Comparison of ENCODE assay signal across 34 cellular contexts in genomic region chr10:90822508-90822907, GRCh38. TPM values are rescaled to one million over a fixed set of nuclear protein-coding genes. Genes with fewer than 3 reads are reported as not detected.
"Had no signal": no experiment of that assay in that cellular context is flagged by ENCODE, and none has a peak within 500 bp of the region (broad histone marks: within the 10 kb centered on the region; RNA-seq: fewer than 3 reads in every experiment).

No MANE protein-coding gene starts in this region.

- H3K36me3 Mint-ChIP-seq: activated CD4-positive, alpha-beta memory T cell treated with anti-CD3 and anti-CD28 coated beads for 36 hours; activated naive CD4-positive, alpha-beta T cell treated with anti-CD3 and anti-CD28 coated beads, Interleukin-2, amount 10 ng/mL, durations not matched to agents 7 days and 5 days; activated naive CD8-positive, alpha-beta T cell treated with anti-CD3 and anti-CD28 coated beads, Interleukin-2, amount 10 ng/mL, durations not matched to agents 7 days and 5 days had no signal

- H3K27ac ChIP-seq: brain microvascular endothelial cell, coronary artery, dorsolateral prefrontal cortex, foreskin keratinocyte, gastrocnemius medialis, heart left ventricle, WERI-Rb-1 had no signal

- H3K4me1 Mint-ChIP-seq: activated CD4-positive, alpha-beta T cell treated with anti-CD3 and anti-CD28 coated beads for 36 hours; activated CD4-positive, alpha-beta T cell treated with anti-CD3 and anti-CD28 coated beads, Interleukin-2, amount 10 ng/mL, durations not matched to agents 24 days and 14 days; activated naive CD4-positive, alpha-beta T cell treated with anti-CD3 and anti-CD28 coated beads, Interleukin-2, amount 10 ng/mL, durations not matched to agents 7 days and 5 days; activated naive CD8-positive, alpha-beta T cell treated with anti-CD3 and anti-CD28 coated beads, Interleukin-2, amount 10 ng/mL, durations not matched to agents 7 days and 5 days; central memory CD8-positive, alpha-beta T cell; endodermal cell; T-helper 17 cell had no signal

- H3K4me3 Mint-ChIP-seq: activated CD4-positive, alpha-beta memory T cell treated with anti-CD3 and anti-CD28 coated beads for 36 hours; activated CD4-positive, alpha-beta T cell treated with anti-CD3 and anti-CD28 coated beads for 36 hours; activated CD4-positive, alpha-beta T cell treated with anti-CD3 and anti-CD28 coated beads, Interleukin-2, amount 10 ng/mL, durations not matched to agents 24 days and 14 days; activated CD8-positive, alpha-beta T cell treated with anti-CD3 and anti-CD28 coated beads, Interleukin-2, amount 10 ng/mL, durations not matched to agents 7 days and 5 days; activated naive CD4-positive, alpha-beta T cell treated with anti-CD3 and anti-CD28 coated beads, Interleukin-2, amount 10 ng/mL, durations not matched to agents 7 days and 5 days; activated naive CD8-positive, alpha-beta T cell treated with anti-CD3 and anti-CD28 coated beads, Interleukin-2, amount 10 ng/mL, durations not matched to agents 7 days and 5 days; activated T-cell treated with anti-CD3 and anti-CD28 coated beads, Interleukin-2, amount 50 U/mL, for 24 hours; activated T-cell treated with anti-CD3 and anti-CD28 coated beads, Interleukin-2, amount 50 U/mL, for 72 hours; central memory CD8-positive, alpha-beta T cell; dendritic cell treated with granulocyte-macrophage colony-stimulating factor and Interleukin-4, amounts not matched to agents 40 ng/mL and 50 ng/mL, for 4 days; endodermal cell; T-helper 17 cell; T-helper 2 cell treated with Interferon-gamma antibody and Interleukin-4, amounts not matched to agents 5 μg/mL and 100 μg/mL, for 36 hours had no signal

- H3K27me3 ChIP-seq: brain microvascular endothelial cell, foreskin keratinocyte, gastrocnemius medialis had no signal

- H3K27ac Mint-ChIP-seq: activated CD4-positive, alpha-beta memory T cell treated with anti-CD3 and anti-CD28 coated beads for 36 hours; activated CD4-positive, alpha-beta T cell treated with anti-CD3 and anti-CD28 coated beads for 36 hours; activated CD4-positive, alpha-beta T cell treated with anti-CD3 and anti-CD28 coated beads, Interleukin-2, amount 10 ng/mL, durations not matched to agents 24 days and 14 days; activated CD8-positive, alpha-beta T cell treated with anti-CD3 and anti-CD28 coated beads, Interleukin-2, amount 10 ng/mL, durations not matched to agents 7 days and 5 days; activated naive CD4-positive, alpha-beta T cell treated with anti-CD3 and anti-CD28 coated beads, Interleukin-2, amount 10 ng/mL, durations not matched to agents 7 days and 5 days; activated naive CD4-positive, alpha-beta T cell treated with anti-CD3 and anti-CD28 coated beads, Interleukin-2, amount 50 U/mL, for 72 hours; activated naive CD8-positive, alpha-beta T cell treated with anti-CD3 and anti-CD28 coated beads, Interleukin-2, amount 10 ng/mL, durations not matched to agents 7 days and 5 days; activated T-cell treated with anti-CD3 and anti-CD28 coated beads, Interleukin-2, amount 50 U/mL, for 24 hours; activated T-cell treated with anti-CD3 and anti-CD28 coated beads, Interleukin-2, amount 50 U/mL, for 72 hours; dendritic cell treated with granulocyte-macrophage colony-stimulating factor and Interleukin-4, amounts not matched to agents 40 ng/mL and 50 ng/mL, for 4 days; endodermal cell; T-helper 17 cell; T-helper 2 cell treated with Interferon-gamma antibody and Interleukin-4, amounts not matched to agents 5 μg/mL and 100 μg/mL, for 36 hours had no signal

- H3K9me3 Mint-ChIP-seq: activated CD4-positive, alpha-beta T cell treated with anti-CD3 and anti-CD28 coated beads, Interleukin-2, amount 10 ng/mL, durations not matched to agents 24 days and 14 days; activated naive CD4-positive, alpha-beta T cell treated with anti-CD3 and anti-CD28 coated beads, Interleukin-2, amount 10 ng/mL, durations not matched to agents 7 days and 5 days; activated naive CD8-positive, alpha-beta T cell treated with anti-CD3 and anti-CD28 coated beads, Interleukin-2, amount 10 ng/mL, durations not matched to agents 7 days and 5 days; T-helper 2 cell treated with Interferon-gamma antibody and Interleukin-4, amounts not matched to agents 5 μg/mL and 100 μg/mL, for 36 hours had no signal

- H3K4me3 ChIP-seq: coronary artery, dorsolateral prefrontal cortex, gastrocnemius medialis, heart left ventricle had no signal

- H3K4me1 ChIP-seq: gastrocnemius medialis, heart left ventricle had no signal

- ATAC-seq: activated CD4-positive, alpha-beta T cell treated with anti-CD3 and anti-CD28 coated beads for 36 hours; activated CD8-positive, alpha-beta T cell treated with anti-CD3 and anti-CD28 coated beads, Interleukin-2, amount 10 ng/mL, durations not matched to agents 7 days and 5 days; activated naive CD4-positive, alpha-beta T cell treated with anti-CD3 and anti-CD28 coated beads, Interleukin-2, amount 50 U/mL, for 72 hours; activated T-cell treated with anti-CD3 and anti-CD28 coated beads, Interleukin-2, amount 50 U/mL, for 72 hours; esophagus mucosa; foreskin keratinocyte; gastrocnemius medialis; heart left ventricle; T-helper 17 cell had no signal

- DNase-seq: activated CD4-positive, alpha-beta memory T cell treated with anti-CD3 and anti-CD28 coated beads for 36 hours; activated CD4-positive, alpha-beta T cell treated with anti-CD3 and anti-CD28 coated beads for 36 hours; activated CD4-positive, alpha-beta T cell treated with anti-CD3 and anti-CD28 coated beads, Interleukin-2, amount 10 ng/mL, durations not matched to agents 24 days and 14 days; activated CD4-positive, CD25-positive, alpha-beta regulatory T cell; activated CD4-positive, CD25-positive, alpha-beta regulatory T cell treated with anti-CD3 and anti-CD28 coated beads, Interleukin-2, amount 50 U/mL, for 72 hours; activated CD8-positive, alpha-beta memory T cell treated with anti-CD3 and anti-CD28 coated beads, Interleukin-2, amount 50 U/mL, for 48 hours; activated CD8-positive, alpha-beta T cell treated with anti-CD3 and anti-CD28 coated beads, Interleukin-2, amount 10 ng/mL, durations not matched to agents 7 days and 5 days; activated gamma-delta T cell; activated naive CD4-positive, alpha-beta T cell; activated naive CD4-positive, alpha-beta T cell treated with anti-CD3 and anti-CD28 coated beads, Interleukin-2, amount 10 ng/mL, durations not matched to agents 7 days and 5 days; activated naive CD8-positive, alpha-beta T cell treated with anti-CD3 and anti-CD28 coated beads, Interleukin-2, amount 10 ng/mL, durations not matched to agents 7 days and 5 days; activated T-cell treated with anti-CD3 and anti-CD28 coated beads for 4 hours; activated T-cell treated with anti-CD3 and anti-CD28 coated beads, Interleukin-2, amount 50 U/mL, for 24 hours; activated T-cell treated with anti-CD3 and anti-CD28 coated beads, Interleukin-2, amount 50 U/mL, for 72 hours; amniotic stem cell; anterior cingulate cortex; brain microvascular endothelial cell; dorsolateral prefrontal cortex; effector memory CD4-positive, alpha-beta T cell; endodermal cell; foreskin keratinocyte; gastrocnemius medialis; glutamatergic neuron; heart left ventricle; T-helper 1 cell; T-helper 17 cell; T1000; WERI-Rb-1 had no signal

- H3K36me3 ChIP-seq: brain microvascular endothelial cell, gastrocnemius medialis, heart left ventricle, WERI-Rb-1 had no signal

RNA-seq across cellular contexts. Expression of gene HTR7, which starts 35.3 kb away (rescaled TPM):
- total RNA-seq: activated CD4-positive, alpha-beta memory T cell treated with anti-CD3 and anti-CD28 coated beads for 36 hours; activated CD4-positive, alpha-beta T cell treated with anti-CD3 and anti-CD28 coated beads for 36 hours; activated CD4-positive, alpha-beta T cell treated with anti-CD3 and anti-CD28 coated beads, Interleukin-2, amount 10 ng/mL, durations not matched to agents 24 days and 14 days; activated CD8-positive, alpha-beta T cell treated with anti-CD3 and anti-CD28 coated beads, Interleukin-2, amount 10 ng/mL, durations not matched to agents 7 days and 5 days had no signal
